31 cellular contexts compared by ENCODE assay signal in genomic region chr2:174208026-174208425, GRCh38.
"Had no signal": no experiment of that assay in that cellular context is flagged by ENCODE, and none has a peak within 500 bp of the region (broad histone marks: within the 10 kb centered on the region; RNA-seq: fewer than 3 reads in every experiment).

No MANE protein-coding gene starts in this region.

- H3K27ac ChIP-seq: neural progenitor cell, ovary, parathyroid adenoma, psoas muscle, skin epidermis, spleen, suprapubic skin, testis, tibial artery, transverse colon, upper lobe of right lung, uterus had no signal

- H3K9me3 Mint-ChIP-seq: natural killer cell; nephron; neural progenitor cell; stimulated activated memory B cell treated with anti-CD40 and anti-IgM and Interleukin-4, amounts not matched to agents 10 μg/mL and 1 μg/mL and 100 μg/mL, for 72 hours; stimulated activated naive CD8-positive, alpha-beta T cell treated with anti-CD3 and anti-CD28 coated beads, Interleukin-15, amount 100 ng/mL, for 72 hours; type B pancreatic cell had no signal

- H3K36me3 Mint-ChIP-seq: natural killer cell, type B pancreatic cell had no signal

- H3K27me3 ChIP-seq: neural progenitor cell, ovary, spleen, suprapubic skin, testis, tibial artery, transverse colon, upper lobe of right lung, uterus had no signal

- H3K9ac ChIP-seq: neural progenitor cell, parathyroid adenoma had no signal

- H3K4me1 Mint-ChIP-seq: nephron; neural progenitor cell; stimulated activated naive CD8-positive, alpha-beta T cell treated with anti-CD3 and anti-CD28 coated beads, Interleukin-15, amount 100 ng/mL, for 72 hours had no signal

- H3K4me3 ChIP-seq: neural progenitor cell, ovary, psoas muscle, skin epidermis, smooth muscle cell, spleen, suprapubic skin, testis, tibial artery, transverse colon, upper lobe of right lung, uterus had no signal

- H3K4me2 ChIP-seq: neural progenitor cell, smooth muscle cell had no signal

- H2AFZ ChIP-seq: neural progenitor cell, parathyroid adenoma had no signal

- ATAC-seq: natural killer cell; psoas muscle; right cardiac atrium; sciatic nerve; stimulated activated memory B cell treated with anti-CD40 and anti-IgM and Interleukin-4, amounts not matched to agents 10 μg/mL and 1 μg/mL and 100 μg/mL, for 72 hours; stimulated activated naive CD8-positive, alpha-beta T cell treated with anti-CD3 and anti-CD28 coated beads, Interleukin-15, amount 100 ng/mL, for 72 hours; stimulated activated naive CD8-positive, alpha-beta T cell treated with anti-CD3 and anti-CD28 coated beads, Interleukin-15, Interleukin-2, amounts not matched to agents 100 U/mL and 50 U/mL, for 24 hours; upper lobe of right lung had no signal

- H3K27me3 Mint-ChIP-seq: progenitor cell of endocrine pancreas; stimulated activated memory B cell treated with anti-CD40 and anti-IgM and Interleukin-4, amounts not matched to agents 10 μg/mL and 1 μg/mL and 100 μg/mL, for 72 hours; stimulated activated naive CD8-positive, alpha-beta T cell treated with anti-CD3 and anti-CD28 coated beads, Interleukin-15, amount 100 ng/mL, for 72 hours; type B pancreatic cell had no signal

- H3K27ac Mint-ChIP-seq: natural killer cell; nephron; neural progenitor cell; stimulated activated memory B cell treated with anti-CD40 and anti-IgM and Interleukin-4, amounts not matched to agents 10 μg/mL and 1 μg/mL and 100 μg/mL, for 72 hours; stimulated activated naive CD8-positive, alpha-beta T cell treated with anti-CD3 and anti-CD28 coated beads, Interleukin-15, amount 100 ng/mL, for 72 hours; type B pancreatic cell had no signal

- H3K4me1 ChIP-seq: neural progenitor cell, parathyroid adenoma, psoas muscle, spleen, suprapubic skin, testis, tibial artery, transverse colon, upper lobe of right lung, uterus had no signal

- H3K4me3 Mint-ChIP-seq: natural killer cell; nephron; neural progenitor cell; stimulated activated memory B cell treated with anti-CD40 and anti-IgM and Interleukin-4, amounts not matched to agents 10 μg/mL and 1 μg/mL and 100 μg/mL, for 72 hours; stimulated activated naive CD8-positive, alpha-beta T cell treated with anti-CD3 and anti-CD28 coated beads, Interleukin-15, amount 100 ng/mL, for 72 hours; type B pancreatic cell had no signal

- H3K36me3 ChIP-seq: neural progenitor cell, ovary, suprapubic skin, tibial artery, transverse colon, upper lobe of right lung, uterus had no signal

- H3K9me3 ChIP-seq: ovary, psoas muscle, spleen, suprapubic skin, testis, tibial artery, transverse colon, upper lobe of right lung, uterus had no signal

- DNase-seq: natural killer cell; occipital lobe; ovary; posterior cingulate gyrus; psoas muscle; right cardiac atrium; spleen; stimulated activated CD4-positive, alpha-beta T cell treated with anti-CD3 and anti-CD28 coated beads, Interleukin-12 subunit alpha, Interleukin-12 subunit beta, amount 100 ng/mL, for 4 hours; stimulated activated CD4-positive, alpha-beta T cell treated with anti-CD3 and anti-CD28 coated beads, Interleukin-1b, Interleukin-23, amount 100 ng/mL, for 48 hours; stimulated activated CD4-positive, alpha-beta T cell treated with anti-CD3 and anti-CD28 coated beads, Interleukin-4, amount 100 ng/mL, for 1 hour; stimulated activated CD4-positive, alpha-beta T cell treated with anti-CD3 and anti-CD28 coated beads, Interleukin-4, amount 100 ng/mL, for 4 hours; stimulated activated CD8-positive, alpha-beta memory T cell treated with anti-CD3 and anti-CD28 coated beads, Interleukin-4, amount 100 ng/mL, for 48 hours; stimulated activated naive CD4-positive, alpha-beta T cell; stimulated activated naive CD8-positive, alpha-beta T cell treated with anti-CD3 and anti-CD28 coated beads, Interleukin-15, amount 100 ng/mL, for 72 hours; stimulated activated naive CD8-positive, alpha-beta T cell treated with anti-CD3 and anti-CD28 coated beads, Interleukin-15, Interleukin-2, amounts not matched to agents 100 U/mL and 50 U/mL, for 24 hours; substantia nigra; testis; tibial artery; transverse colon; upper lobe of right lung; uterus had no signal
